17 cellular contexts compared by ENCODE assay signal in the genomic region with DNA sequence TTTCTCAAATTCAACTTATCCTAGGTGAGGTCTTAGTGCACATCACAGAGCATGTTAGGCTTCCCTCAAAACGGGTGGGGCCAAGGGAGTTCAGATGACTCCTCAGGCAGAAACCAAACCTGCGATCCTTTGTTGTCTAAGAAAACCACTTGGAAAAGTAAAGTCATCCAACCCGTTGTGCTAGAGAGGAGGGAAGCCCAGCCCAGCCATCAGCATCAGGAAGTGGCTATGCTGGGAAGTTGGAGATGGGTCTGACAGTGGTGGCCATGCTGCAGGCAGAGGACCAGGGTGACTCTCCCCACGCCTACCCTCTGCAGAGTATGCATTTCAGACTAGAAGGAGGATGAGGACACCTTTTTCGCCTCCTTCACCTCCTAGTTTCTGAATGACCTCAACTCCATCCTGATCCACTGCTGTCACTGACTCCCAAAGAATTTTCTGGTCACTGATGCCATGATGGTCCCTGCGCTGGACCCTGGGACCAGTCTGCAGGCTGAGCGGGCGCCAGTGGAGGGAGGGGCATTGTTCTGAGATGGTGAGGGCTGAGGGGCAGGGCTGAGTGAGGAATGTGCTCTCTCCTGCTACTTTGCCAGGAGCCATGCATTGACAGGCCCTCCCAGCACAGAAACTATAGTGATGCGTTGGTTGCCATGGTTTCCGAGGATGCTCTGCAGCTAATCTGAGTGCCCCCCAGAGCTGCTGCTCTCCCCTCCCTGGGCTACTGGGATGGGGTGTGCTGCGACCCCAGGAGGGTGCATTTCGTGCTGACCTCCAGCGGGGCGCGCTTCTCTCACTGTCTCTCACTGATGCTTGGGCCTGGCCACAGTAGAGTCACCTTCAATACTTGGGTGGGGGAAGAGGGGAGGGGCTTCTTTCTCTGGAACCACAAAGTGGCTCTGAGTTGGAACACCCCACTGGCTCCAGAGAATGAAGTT. TPM values are rescaled to one million over a fixed set of nuclear protein-coding genes. Genes with fewer than 3 reads are reported as not detected.
"Had no signal": no experiment of that assay in that cellular context is flagged by ENCODE, and none has a peak within 500 bp of the region (broad histone marks: within the 10 kb centered on the region; RNA-seq: fewer than 3 reads in every experiment).

No MANE protein-coding gene starts in this region.

- H3K4me3 ChIP-seq: dorsolateral prefrontal cortex, esophagus squamous epithelium, tibial nerve had no signal

- ATAC-seq: activated CD8-positive, alpha-beta memory T cell treated with anti-CD3 and anti-CD28 coated beads, Interleukin-2, amount 10 ng/mL, durations not matched to agents 7 days and 5 days; activated T-cell treated with anti-CD3 and anti-CD28 coated beads, Interleukin-2, amount 50 U/mL, for 4 hours; stimulated activated effector memory CD8-positive, alpha-beta T cell treated with anti-CD3 and anti-CD28 coated beads, Interleukin-12 subunit alpha, Interleukin-12 subunit beta, amount 100 ng/mL, for 72 hours; T-helper 17 cell had no signal

- H3K4me1 Mint-ChIP-seq: stimulated activated effector memory CD8-positive, alpha-beta T cell treated with anti-CD3 and anti-CD28 coated beads, Interleukin-12 subunit alpha, Interleukin-12 subunit beta, amount 100 ng/mL, for 72 hours had no signal

- H3K36me3 Mint-ChIP-seq: activated CD8-positive, alpha-beta memory T cell treated with anti-CD3 and anti-CD28 coated beads, Interleukin-2, amount 10 ng/mL, durations not matched to agents 7 days and 5 days; activated naive CD8-positive, alpha-beta T cell; naive B cell had no signal

- H3K27ac Mint-ChIP-seq: activated CD8-positive, alpha-beta memory T cell treated with anti-CD3 and anti-CD28 coated beads, Interleukin-2, amount 10 ng/mL, durations not matched to agents 7 days and 5 days; activated naive CD8-positive, alpha-beta T cell; stimulated activated effector memory CD8-positive, alpha-beta T cell treated with anti-CD3 and anti-CD28 coated beads, Interleukin-12 subunit alpha, Interleukin-12 subunit beta, amount 100 ng/mL, for 72 hours; T-helper 17 cell had no signal

- H3K9me3 ChIP-seq: esophagus squamous epithelium, tibial nerve had no signal

- H3K27ac ChIP-seq: dorsolateral prefrontal cortex, tibial nerve had no signal

- DNase-seq: activated CD4-positive, alpha-beta T cell treated with anti-CD3 and anti-CD28 coated beads, Interleukin-2, amount 50 U/mL, for 4 hours; activated CD8-positive, alpha-beta memory T cell treated with anti-CD3 and anti-CD28 coated beads, Interleukin-2, amount 10 ng/mL, durations not matched to agents 7 days and 5 days; activated gamma-delta T cell; activated T-cell treated with anti-CD3 and anti-CD28 coated beads, Interleukin-2, amount 50 U/mL, for 4 hours; esophagus squamous epithelium; naive B cell; right cardiac atrium; small intestine; T-helper 17 cell had no signal

- H3K9me3 Mint-ChIP-seq: activated T-cell treated with anti-CD3 and anti-CD28 coated beads, Interleukin-2, amount 50 U/mL, for 4 hours; naive B cell; stimulated activated effector memory CD8-positive, alpha-beta T cell treated with anti-CD3 and anti-CD28 coated beads, Interleukin-12 subunit alpha, Interleukin-12 subunit beta, amount 100 ng/mL, for 72 hours had no signal

- H3K4me3 Mint-ChIP-seq: activated CD8-positive, alpha-beta memory T cell treated with anti-CD3 and anti-CD28 coated beads, Interleukin-2, amount 10 ng/mL, durations not matched to agents 7 days and 5 days; activated naive CD8-positive, alpha-beta T cell; activated T-cell treated with anti-CD3 and anti-CD28 coated beads, Interleukin-2, amount 50 U/mL, for 4 hours; naive B cell; stimulated activated effector memory CD8-positive, alpha-beta T cell treated with anti-CD3 and anti-CD28 coated beads, Interleukin-12 subunit alpha, Interleukin-12 subunit beta, amount 100 ng/mL, for 72 hours; T-helper 17 cell had no signal

- H3K36me3 ChIP-seq: esophagus squamous epithelium, tibial nerve had no signal

RNA-seq across cellular contexts. Expression of a gene that starts 20.4 kb away (rescaled TPM):
- total RNA-seq: cerebellum, frontal cortex, subcutaneous adipose tissue, T-helper 17 cell, tibial nerve had no signal
- polyA plus RNA-seq: right cardiac atrium had no signal

RNA-seq across cellular contexts. Expression of a gene that starts 28.2 kb away (rescaled TPM):
- total RNA-seq: activated CD8-positive, alpha-beta memory T cell treated with anti-CD3 and anti-CD28 coated beads, Interleukin-2, amount 10 ng/mL, durations not matched to agents 7 days and 5 days; cerebellum; T-helper 17 cell had no signal

RNA-seq across cellular contexts. Expression of a gene that starts 51.2 kb away (rescaled TPM):
- total RNA-seq: activated CD8-positive, alpha-beta memory T cell treated with anti-CD3 and anti-CD28 coated beads, Interleukin-2, amount 10 ng/mL, durations not matched to agents 7 days and 5 days; activated T-cell treated with anti-CD3 and anti-CD28 coated beads, Interleukin-2, amount 50 U/mL, for 4 hours; right cardiac atrium; subcutaneous adipose tissue; T-helper 17 cell; tibial nerve had no signal
- polyA plus RNA-seq: right cardiac atrium had no signal

RNA-seq across cellular contexts. Expression of a gene that starts 56.8 kb away (rescaled TPM):
- total RNA-seq: esophagus squamous epithelium, lower leg skin, subcutaneous adipose tissue, T-helper 17 cell had no signal
